In the genomic region with DNA sequence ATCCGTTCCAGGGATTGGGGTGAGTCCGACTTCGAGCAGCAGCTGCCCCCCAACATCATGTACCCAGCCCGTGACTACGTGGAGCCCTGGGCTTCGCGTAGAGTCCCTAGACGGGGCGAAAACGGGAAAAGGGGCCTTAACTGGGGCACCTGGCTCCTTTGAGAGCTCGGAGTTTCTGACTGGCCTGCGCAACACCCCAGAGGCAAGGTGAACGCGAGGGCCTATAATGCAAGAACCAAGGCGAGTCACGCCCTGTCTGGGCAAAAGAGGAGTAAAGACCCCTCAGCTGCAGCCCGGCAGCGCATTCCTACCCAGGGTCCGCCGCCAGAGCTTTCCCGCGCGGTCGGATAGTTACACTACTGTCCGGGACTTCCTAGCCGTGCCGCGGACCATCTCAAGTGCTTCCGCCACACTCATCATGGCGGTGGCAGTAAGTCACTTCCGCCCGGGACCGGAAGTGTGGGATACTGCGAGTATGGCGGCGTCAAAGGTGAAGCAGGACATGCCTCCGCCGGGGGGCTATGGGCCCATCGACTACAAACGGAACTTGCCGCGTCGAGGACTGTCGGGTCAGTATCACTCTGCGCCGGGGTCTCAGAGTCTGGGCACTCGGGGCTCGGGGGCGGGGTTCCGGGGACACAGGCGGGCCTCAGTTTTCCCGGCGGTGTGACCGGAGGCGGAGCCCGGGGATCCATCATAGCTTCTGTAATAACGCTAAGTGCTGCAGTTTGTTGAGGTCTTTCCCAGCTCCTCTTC, we compare ENCODE assay signal across 8 cellular contexts. TPM values are rescaled to one million over a fixed set of nuclear protein-coding genes. Genes with fewer than 3 reads are reported as not detected.
DNase-seq lines count a peak whose midpoint lies in the region; ATAC-seq, FAIRE-seq and TF ChIP-seq lines count a peak whose summit lies in the region.

NDUFA13 (plus strand) TSS at position 462 of the 756 bp plus-strand sequence; CDS start at position 476, 14 bp downstream.

- no peaks in the 10 kb centered on the region for H3K9me3 Mint-ChIP-seq in activated CD4-positive, alpha-beta T cell treated with anti-CD3 and anti-CD28 coated beads for 36 hours (ENCODE audit: low read depth)

- peaks cover 20% of the 10 kb centered on the region for H3K36me3 Mint-ChIP-seq in activated CD4-positive, alpha-beta T cell treated with anti-CD3 and anti-CD28 coated beads for 36 hours (ENCODE audit: low read depth)

- peak within 1 kb of the TSS; percentile 83 for H3K4me3 Mint-ChIP-seq in activated CD4-positive, alpha-beta T cell treated with anti-CD3 and anti-CD28 coated beads for 36 hours

- ATAC-seq in HG03442 (IDR thresholded peaks at IDR 0.05; ENCODE audit: unreplicated experiment), result peak; percentile 88
- ATAC-seq in activated CD4-positive, alpha-beta T cell treated with anti-CD3 and anti-CD28 coated beads for 36 hours, result peak; percentile 94

- no peak for TF ChIP-seq CTCF in choroid plexus epithelial cell (conservative IDR thresholded peaks at IDR 0.05; ENCODE audit: low read depth, low read length)

- DNase-seq in Ammon's horn (ENCODE audit: low spot score), result peak; percentile 93
- peak; percentile 96 for DNase-seq in GM19239 (ENCODE audit: insufficient read length, low spot score)
- peak; percentile 85 to 95 for DNase-seq in NCI-H524 (lab: John Stamatoyannopoulos, UW)
- DNase-seq in activated CD4-positive, alpha-beta T cell treated with anti-CD3 and anti-CD28 coated beads for 36 hours, result peak; percentile 95
- peak; percentile 94 for DNase-seq in choroid plexus epithelial cell (ENCODE audit: low read depth)
- peak; percentile 93 for DNase-seq in kidney tubule cell (ENCODE audit: low spot score)
- peak; percentile 82 to 92 for DNase-seq in stimulated activated CD4-positive, alpha-beta T cell treated with anti-CD3 and anti-CD28 coated beads, Interleukin-1b, Interleukin-23, amount 100 ng/mL, for 1 hour (ENCODE audit: low read depth in 2 of 2)

- CTCF ChIA-PET in activated CD4-positive, alpha-beta T cell treated with anti-CD3 and anti-CD28 coated beads for 36 hours (lab: Charles Lee), result interaction anchor here (0.6 to 2.2 kb wide), 8 partner anchors 16 to 366 kb away, joined by 3 to 7 read pairs (median 4); no protein-coding TSS in a partner anchor

- H3K27ac Mint-ChIP-seq in activated CD4-positive, alpha-beta T cell treated with anti-CD3 and anti-CD28 coated beads for 36 hours, result peak within 1 kb of the TSS; percentile 92

- intact Hi-C loops in activated CD4-positive, alpha-beta T cell treated with anti-CD3 and anti-CD28 coated beads for 36 hours (cut with DNase I, micrococcal nuclease), result loop anchor here in 1 of 2 experiments (1.0 to 2.0 kb wide), 8 partner anchors 25 to 453 kb away; partner anchors contain the start of genes ATP13A1, BORCS8, GMIP and MAU2

- peaks cover 25% of the 10 kb centered on the region for H3K4me1 Mint-ChIP-seq in activated CD4-positive, alpha-beta T cell treated with anti-CD3 and anti-CD28 coated beads for 36 hours

- FAIRE-seq in GM19239 (lab: Jason Lieb, UNC), result peak; percentile 90

- no peaks in the 10 kb centered on the region for H3K27me3 Mint-ChIP-seq in activated CD4-positive, alpha-beta T cell treated with anti-CD3 and anti-CD28 coated beads for 36 hours

- peak within 1 kb of the TSS; percentile 64 for H3K4me3 ChIP-seq in choroid plexus epithelial cell (ENCODE audit: low read depth, low read length)

- POLR2A ChIA-PET in activated CD4-positive, alpha-beta T cell treated with anti-CD3 and anti-CD28 coated beads for 36 hours (lab: Charles Lee), result interaction anchor here (0.6 to 1.7 kb wide), 6 partner anchors 12 to 232 kb away, joined by 3 to 7 read pairs (median 4); partner anchors contain the start of gene YJEFN3

RNA-seq across cellular contexts. Expression of gene NDUFA13, which starts in this region (rescaled TPM):
- total RNA-seq in activated CD4-positive, alpha-beta T cell treated with anti-CD3 and anti-CD28 coated beads for 36 hours, result 100 to 1,000 TPM; 310 to 323 TPM

Comparison
In these comparisons a context has a peak if more than half of its experiments do, and no peak if none do; other contexts are left out.
1. Peak in every context shown above with its lines: DNase-seq, ATAC-seq and H3K4me3 ChIP-seq.